Comparison of ENCODE assay signal across 12 cellular contexts in genomic region chr2:144553379-144553778, GRCh38. TPM values are rescaled to one million over a fixed set of nuclear protein-coding genes. Genes with fewer than 3 reads are reported as not detected.
A peak's percentile ranks its signal among the peaks of the same experiment; 100 is the strongest.
DNase-seq lines count a peak whose midpoint lies in the region; ATAC-seq, FAIRE-seq and TF ChIP-seq lines count a peak whose summit lies in the region.
"Had no signal": no experiment of that assay in that cellular context is flagged by ENCODE, and none has a peak within 500 bp of the region (broad histone marks: within the 10 kb centered on the region; RNA-seq: fewer than 3 reads in every experiment).

No MANE protein-coding gene starts in this region.

- no peaks in the 10 kb centered on the region for H3K9me3 Mint-ChIP-seq in HFFc6
- H3K9me3 Mint-ChIP-seq: CD4-positive, alpha-beta memory T cell; T-helper 2 cell treated with Interferon-gamma antibody and Interleukin-4, amounts not matched to agents 5 μg/mL and 100 μg/mL, for 36 hours had no signal

- TF ChIP-seq CTCF in HFFc6 (IDR thresholded peaks at IDR 0.05) (no peak), astrocyte of the cerebellum (IDR thresholded peaks at IDR 0.05; ENCODE audit: low read depth, low read length, missing control alignments) (no peak)

- no peak for ATAC-seq in HG03442 (IDR thresholded peaks at IDR 0.05; ENCODE audit: unreplicated experiment)
- ATAC-seq in GM19397 (IDR thresholded peaks at IDR 0.05; ENCODE audit: unreplicated experiment) = no peak

- in situ Hi-C loops in astrocyte of the cerebellum (cut with HindIII; ENCODE audit: low sequenced_read_pairs) = no loop called here

- H3K4me1 Mint-ChIP-seq in HFFc6 (ENCODE audit: low read depth) = peaks cover 45% of the 10 kb centered on the region

- no peak for FAIRE-seq in GM19239 (lab: Jason Lieb, UNC)

- peak overlapping the region; percentile 79 for H3K27ac Mint-ChIP-seq in HFFc6
- H3K27ac Mint-ChIP-seq: CD4-positive, alpha-beta memory T cell; T-helper 2 cell treated with Interferon-gamma antibody and Interleukin-4, amounts not matched to agents 5 μg/mL and 100 μg/mL, for 36 hours had no signal

- H3K4me3 ChIP-seq in astrocyte of the cerebellum (ENCODE audit: low read depth, low read length) = no peak overlapping the region
- H3K4me3 ChIP-seq: thoracic aorta had no signal

- no peaks in the 10 kb centered on the region for H3K36me3 Mint-ChIP-seq in HFFc6 (ENCODE audit: low read depth)
- H3K36me3 Mint-ChIP-seq: CD4-positive, alpha-beta memory T cell had no signal

- no peaks in the 10 kb centered on the region; the same call in 1 of the 2 replicates for H3K27me3 Mint-ChIP-seq in HFFc6 (ENCODE audit: insufficient read depth)

- H3K4me3 Mint-ChIP-seq in HFFc6 = peak overlapping the region; percentile 53; the same call in 1 of the 2 replicates
- H3K4me3 Mint-ChIP-seq: CD4-positive, alpha-beta memory T cell; T-helper 2 cell treated with Interferon-gamma antibody and Interleukin-4, amounts not matched to agents 5 μg/mL and 100 μg/mL, for 36 hours had no signal

- DNase-seq in AG08395 (ENCODE audit: low spot score) (peak; percentile 49), HFFc6 (peak; percentile 89), astrocyte of the cerebellum (ENCODE audit: low read depth) (peak; percentile 65), iris pigment epithelial cell (ENCODE audit: low read depth) (peak; percentile 98), C1 segment of cervical spinal cord (lab: John Stamatoyannopoulos, UW) (no peak), GM19239 (ENCODE audit: insufficient read length, low spot score) (no peak)
- DNase-seq: activated CD8-positive, alpha-beta memory T cell treated with anti-CD3 and anti-CD28 coated beads for 24 hours; CD4-positive, alpha-beta memory T cell had no signal

RNA-seq across cellular contexts. Expression of gene ZEB2, which starts 33.5 kb away (rescaled TPM):
- total RNA-seq in HFFc6 (2021; fragmentation: NEBNext Ultra II Directional; extraction: Animal tissue kit (Norgen Biotek cat#: 25700)) = 10 to 100 TPM; 57.0 to 76.3 (median 62.8) TPM

Comparison
In these comparisons a context has a peak if more than half of its experiments do, and no peak if none do; other contexts are left out.
1. DNase-seq: peak in AG08395 (single experiment), HFFc6 (single experiment), astrocyte of the cerebellum (single experiment) and iris pigment epithelial cell (single experiment); none in C1 segment of cervical spinal cord (0 of 14) and GM19239 (single experiment).